Comparison of ENCODE assay signal across 1 cellular context in genomic region chr3:45054196-45054857, GRCh38.
TF ChIP-seq lines count a peak whose summit lies in the region.

No MANE protein-coding gene starts in this region.

TF ChIP-seq in K562, 482 proteins besides CTCF, POLR2A, EP300 and RAD21 (continued from another document and continues in another):
- 0 out of 2 replicates have a peak, but pooled peaks have one; percentile 46 for TF ChIP-seq ZNF280B (CRISPR knock-in tag; IDR thresholded peaks at IDR 0.05)
- no peak for TF ChIP-seq BMI1 (IDR thresholded peaks at IDR 0.05; ENCODE audit: low read length)
- TF ChIP-seq TEAD2 (tag; IDR thresholded peaks at IDR 0.05): peak; percentile 93
- no peak for TF ChIP-seq HNRNPUL1 (IDR thresholded peaks at IDR 0.05; ENCODE audit: low read length)
- TF ChIP-seq SIN3A (IDR thresholded peaks at IDR 0.05; ENCODE audit: borderline replicate concordance in 2 of 2, control insufficient read depth in 1 of 2, low read depth in 2 of 2, low read length in 2 of 2): no peak
- peak; percentile 78 for TF ChIP-seq NFE2L1 (tag; IDR thresholded peaks at IDR 0.05; ENCODE audit: borderline replicate concordance, low read depth)
- no peak for TF ChIP-seq SIRT6 (IDR thresholded peaks at IDR 0.05; ENCODE audit: low read depth, low read length)
- peak; percentile 88 for TF ChIP-seq ZNF561 (CRISPR knock-in tag; conservative IDR thresholded peaks at IDR 0.05)
- TF ChIP-seq KLF6 (CRISPR knock-in tag; IDR thresholded peaks at IDR 0.05; ENCODE audit: borderline replicate concordance): peak; percentile 97
- TF ChIP-seq NCOA1 (IDR thresholded peaks at IDR 0.05; ENCODE audit: low read depth): no peak
- no peak for TF ChIP-seq MEF2A (IDR thresholded peaks at IDR 0.05; ENCODE audit: control insufficient read depth, low read depth, low read length)
- TF ChIP-seq SP2 (IDR thresholded peaks at IDR 0.05; ENCODE audit: extremely low read depth, low read depth, low read length, poor library complexity, severe bottlenecking): no peak
- TF ChIP-seq ZHX1 (conservative IDR thresholded peaks at IDR 0.05; ENCODE audit: low read length): no peak
- TF ChIP-seq, protein P1, sequence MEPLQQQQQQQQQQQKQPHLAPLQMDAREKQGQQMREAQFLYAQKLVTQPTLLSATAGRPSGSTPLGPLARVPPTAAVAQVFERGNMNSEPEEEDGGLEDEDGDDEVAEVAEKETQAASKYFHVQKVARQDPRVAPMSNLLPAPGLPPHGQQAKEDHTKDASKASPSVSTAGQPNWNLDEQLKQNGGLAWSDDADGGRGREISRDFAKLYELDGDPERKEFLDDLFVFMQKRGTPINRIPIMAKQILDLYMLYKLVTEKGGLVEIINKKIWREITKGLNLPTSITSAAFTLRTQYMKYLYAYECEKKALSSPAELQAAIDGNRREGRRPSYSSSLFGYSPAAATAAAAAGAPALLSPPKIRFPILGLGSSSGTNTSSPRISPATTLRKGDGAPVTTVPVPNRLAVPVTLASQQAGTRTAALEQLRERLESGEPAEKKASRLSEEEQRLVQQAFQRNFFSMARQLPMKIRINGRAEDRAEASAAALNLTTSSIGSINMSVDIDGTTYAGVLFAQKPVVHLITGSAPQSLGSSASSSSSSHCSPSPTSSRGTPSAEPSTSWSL (CRISPR knock-in tag; IDR thresholded peaks at IDR 0.05; ENCODE audit: borderline replicate concordance): peak; percentile 91; the same call in 1 of the 2 replicates
- TF ChIP-seq TEAD4 (IDR thresholded peaks at IDR 0.05; ENCODE audit: low read length): no peak
- no peak for TF ChIP-seq TEAD4 (CRISPR knock-in tag; IDR thresholded peaks at IDR 0.05; ENCODE audit: borderline replicate concordance)
- peak; percentile 65 for TF ChIP-seq NFIX (CRISPR knock-in tag; IDR thresholded peaks at IDR 0.05; ENCODE audit: low read depth)
- no peak for TF ChIP-seq RUNX1 (IDR thresholded peaks at IDR 0.05; ENCODE audit: low read depth)
- no peak for TF ChIP-seq AFF1 (IDR thresholded peaks at IDR 0.05; ENCODE audit: low read depth in 1 of 2, partially characterized antibody in 2 of 2)
- TF ChIP-seq TAF7 (tag; IDR thresholded peaks at IDR 0.05): peak; percentile 94
- TF ChIP-seq DDX20 (tag; IDR thresholded peaks at IDR 0.05; ENCODE audit: low read depth): peak; percentile 98
- TF ChIP-seq HSF4 (CRISPR knock-in tag; IDR thresholded peaks at IDR 0.05; ENCODE audit: borderline replicate concordance): peak; percentile 91
- TF ChIP-seq ZNF121 (CRISPR knock-in tag; conservative IDR thresholded peaks at IDR 0.05): no peak
- TF ChIP-seq ARID1B (IDR thresholded peaks at IDR 0.05): 0 out of 2 replicates have a peak, but pooled peaks have one; percentile 8
- TF ChIP-seq TBL1XR1 (IDR thresholded peaks at IDR 0.05; ENCODE audit: low read length in 2 of 2): no peak
- TF ChIP-seq SRF (CRISPR knock-in tag; IDR thresholded peaks at IDR 0.05): peak in 1 of 2 experiments; percentile 83; a peak in 3 of 4 replicates
- peak; percentile 82 for TF ChIP-seq ZNF354B (CRISPR knock-in tag; IDR thresholded peaks at IDR 0.05)
- no peak for TF ChIP-seq NBN (IDR thresholded peaks at IDR 0.05; ENCODE audit: low read depth)
- TF ChIP-seq NR4A1 (CRISPR knock-in tag; IDR thresholded peaks at IDR 0.05): peak; percentile 95
- peak; percentile 99 for TF ChIP-seq NR4A1 (tag; IDR thresholded peaks at IDR 0.05)
- TF ChIP-seq, protein P2, sequence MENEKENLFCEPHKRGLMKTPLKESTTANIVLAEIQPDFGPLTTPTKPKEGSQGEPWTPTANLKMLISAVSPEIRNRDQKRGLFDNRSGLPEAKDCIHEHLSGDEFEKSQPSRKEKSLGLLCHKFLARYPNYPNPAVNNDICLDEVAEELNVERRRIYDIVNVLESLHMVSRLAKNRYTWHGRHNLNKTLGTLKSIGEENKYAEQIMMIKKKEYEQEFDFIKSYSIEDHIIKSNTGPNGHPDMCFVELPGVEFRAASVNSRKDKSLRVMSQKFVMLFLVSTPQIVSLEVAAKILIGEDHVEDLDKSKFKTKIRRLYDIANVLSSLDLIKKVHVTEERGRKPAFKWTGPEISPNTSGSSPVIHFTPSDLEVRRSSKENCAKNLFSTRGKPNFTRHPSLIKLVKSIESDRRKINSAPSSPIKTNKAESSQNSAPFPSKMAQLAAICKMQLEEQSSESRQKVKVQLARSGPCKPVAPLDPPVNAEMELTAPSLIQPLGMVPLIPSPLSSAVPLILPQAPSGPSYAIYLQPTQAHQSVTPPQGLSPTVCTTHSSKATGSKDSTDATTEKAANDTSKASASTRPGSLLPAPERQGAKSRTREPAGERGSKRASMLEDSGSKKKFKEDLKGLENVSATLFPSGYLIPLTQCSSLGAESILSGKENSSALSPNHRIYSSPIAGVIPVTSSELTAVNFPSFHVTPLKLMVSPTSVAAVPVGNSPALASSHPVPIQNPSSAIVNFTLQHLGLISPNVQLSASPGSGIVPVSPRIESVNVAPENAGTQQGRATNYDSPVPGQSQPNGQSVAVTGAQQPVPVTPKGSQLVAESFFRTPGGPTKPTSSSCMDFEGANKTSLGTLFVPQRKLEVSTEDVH (IDR thresholded peaks at IDR 0.05; ENCODE audit: low read depth, partially characterized antibody): no peak
- peak; percentile 74 for TF ChIP-seq ZNF134 (CRISPR knock-in tag; conservative IDR thresholded peaks at IDR 0.05)
- no peak for TF ChIP-seq ARHGAP35 (IDR thresholded peaks at IDR 0.05; ENCODE audit: partially characterized antibody)
- no peak for TF ChIP-seq PTBP1 (IDR thresholded peaks at IDR 0.05; ENCODE audit: low read depth, low read length)
- TF ChIP-seq PURB (CRISPR knock-in tag; IDR thresholded peaks at IDR 0.05; ENCODE audit: low read depth): no peak
- TF ChIP-seq TCF3 (CRISPR knock-in tag; IDR thresholded peaks at IDR 0.05): peak; percentile 1; the same call in 1 of the 2 replicates
- TF ChIP-seq, protein P3, sequence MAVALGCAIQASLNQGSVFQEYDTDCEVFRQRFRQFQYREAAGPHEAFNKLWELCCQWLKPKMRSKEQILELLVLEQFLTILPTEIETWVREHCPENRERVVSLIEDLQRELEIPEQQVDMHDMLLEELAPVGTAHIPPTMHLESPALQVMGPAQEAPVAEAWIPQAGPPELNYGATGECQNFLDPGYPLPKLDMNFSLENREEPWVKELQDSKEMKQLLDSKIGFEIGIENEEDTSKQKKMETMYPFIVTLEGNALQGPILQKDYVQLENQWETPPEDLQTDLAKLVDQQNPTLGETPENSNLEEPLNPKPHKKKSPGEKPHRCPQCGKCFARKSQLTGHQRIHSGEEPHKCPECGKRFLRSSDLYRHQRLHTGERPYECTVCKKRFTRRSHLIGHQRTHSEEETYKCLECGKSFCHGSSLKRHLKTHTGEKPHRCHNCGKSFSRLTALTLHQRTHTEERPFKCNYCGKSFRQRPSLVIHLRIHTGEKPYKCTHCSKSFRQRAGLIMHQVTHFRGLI (CRISPR knock-in tag; IDR thresholded peaks at IDR 0.05): peak; percentile 95
- TF ChIP-seq MYBL2 (IDR thresholded peaks at IDR 0.05; ENCODE audit: low read depth): no peak
- TF ChIP-seq MYBL2 (CRISPR knock-in tag; IDR thresholded peaks at IDR 0.05; ENCODE audit: borderline replicate concordance): no peak
- TF ChIP-seq ZNF75A (CRISPR knock-in tag; IDR thresholded peaks at IDR 0.05): peak; percentile 79
- no peak for TF ChIP-seq L3MBTL2 (IDR thresholded peaks at IDR 0.05)
- TF ChIP-seq BDP1 (IDR thresholded peaks at IDR 0.05; ENCODE audit: insufficient read depth, insufficient read length): no peak
- TF ChIP-seq PYGO2 (tag; IDR thresholded peaks at IDR 0.05): peak; percentile 98
- TF ChIP-seq, protein P4, sequence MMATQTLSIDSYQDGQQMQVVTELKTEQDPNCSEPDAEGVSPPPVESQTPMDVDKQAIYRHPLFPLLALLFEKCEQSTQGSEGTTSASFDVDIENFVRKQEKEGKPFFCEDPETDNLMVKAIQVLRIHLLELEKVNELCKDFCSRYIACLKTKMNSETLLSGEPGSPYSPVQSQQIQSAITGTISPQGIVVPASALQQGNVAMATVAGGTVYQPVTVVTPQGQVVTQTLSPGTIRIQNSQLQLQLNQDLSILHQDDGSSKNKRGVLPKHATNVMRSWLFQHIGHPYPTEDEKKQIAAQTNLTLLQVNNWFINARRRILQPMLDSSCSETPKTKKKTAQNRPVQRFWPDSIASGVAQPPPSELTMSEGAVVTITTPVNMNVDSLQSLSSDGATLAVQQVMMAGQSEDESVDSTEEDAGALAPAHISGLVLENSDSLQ (IDR thresholded peaks at IDR 0.05): no peak
- TF ChIP-seq, protein P5, sequence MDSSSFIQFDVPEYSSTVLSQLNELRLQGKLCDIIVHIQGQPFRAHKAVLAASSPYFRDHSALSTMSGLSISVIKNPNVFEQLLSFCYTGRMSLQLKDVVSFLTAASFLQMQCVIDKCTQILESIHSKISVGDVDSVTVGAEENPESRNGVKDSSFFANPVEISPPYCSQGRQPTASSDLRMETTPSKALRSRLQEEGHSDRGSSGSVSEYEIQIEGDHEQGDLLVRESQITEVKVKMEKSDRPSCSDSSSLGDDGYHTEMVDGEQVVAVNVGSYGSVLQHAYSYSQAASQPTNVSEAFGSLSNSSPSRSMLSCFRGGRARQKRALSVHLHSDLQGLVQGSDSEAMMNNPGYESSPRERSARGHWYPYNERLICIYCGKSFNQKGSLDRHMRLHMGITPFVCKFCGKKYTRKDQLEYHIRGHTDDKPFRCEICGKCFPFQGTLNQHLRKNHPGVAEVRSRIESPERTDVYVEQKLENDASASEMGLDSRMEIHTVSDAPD (CRISPR knock-in tag; IDR thresholded peaks at IDR 0.05): peak; percentile 90
- no peak for TF ChIP-seq BHLHE40 (IDR thresholded peaks at IDR 0.05; ENCODE audit: low read length)
- TF ChIP-seq, protein P6, sequence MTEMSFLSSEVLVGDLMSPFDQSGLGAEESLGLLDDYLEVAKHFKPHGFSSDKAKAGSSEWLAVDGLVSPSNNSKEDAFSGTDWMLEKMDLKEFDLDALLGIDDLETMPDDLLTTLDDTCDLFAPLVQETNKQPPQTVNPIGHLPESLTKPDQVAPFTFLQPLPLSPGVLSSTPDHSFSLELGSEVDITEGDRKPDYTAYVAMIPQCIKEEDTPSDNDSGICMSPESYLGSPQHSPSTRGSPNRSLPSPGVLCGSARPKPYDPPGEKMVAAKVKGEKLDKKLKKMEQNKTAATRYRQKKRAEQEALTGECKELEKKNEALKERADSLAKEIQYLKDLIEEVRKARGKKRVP (CRISPR knock-in tag; IDR thresholded peaks at IDR 0.05): peak; percentile 85
- TF ChIP-seq MTA2 (IDR thresholded peaks at IDR 0.05; ENCODE audit: low read depth): no peak
